In the genomic region with DNA sequence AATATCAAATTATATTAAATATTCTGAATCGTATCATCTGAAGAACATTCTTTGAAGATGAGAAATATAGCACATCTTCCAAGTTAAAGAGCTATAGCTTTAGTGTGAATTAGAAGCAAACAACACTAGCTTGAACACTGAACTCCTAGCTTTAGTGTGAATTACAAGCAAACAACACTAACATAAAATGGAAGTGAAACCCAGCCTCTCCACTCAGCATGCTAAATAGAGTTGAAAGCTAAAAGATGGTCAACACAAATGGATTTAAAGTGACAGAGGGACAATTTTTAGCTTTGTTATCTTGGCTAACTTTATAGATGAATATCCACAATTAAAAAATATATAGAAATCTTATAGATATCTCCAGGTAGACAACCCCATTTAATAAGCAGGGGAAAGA, we compare ENCODE assay signal across 27 cellular contexts. TPM values are rescaled to one million over a fixed set of nuclear protein-coding genes. Genes with fewer than 3 reads are reported as not detected.
"Had no signal": no experiment of that assay in that cellular context is flagged by ENCODE, and none has a peak within 500 bp of the region (broad histone marks: within the 10 kb centered on the region; RNA-seq: fewer than 3 reads in every experiment).

No MANE protein-coding gene starts in this region.

- FAIRE-seq: endometrium, endothelial cell of umbilical vein had no signal

- H3K4me3 ChIP-seq: body of pancreas, colonic mucosa, esophagus squamous epithelium, gastroesophageal sphincter, heart right ventricle had no signal

- H3K27ac ChIP-seq: body of pancreas, colonic mucosa, epithelial cell of prostate, esophagus squamous epithelium, gastroesophageal sphincter, heart right ventricle, VCaP had no signal

- H3K4me1 ChIP-seq: body of pancreas, colonic mucosa, esophagus squamous epithelium, gastroesophageal sphincter, heart right ventricle had no signal

- DNase-seq: activated CD4-positive, alpha-beta memory T cell treated with anti-CD3 and anti-CD28 coated beads, Interleukin-2, amount 10 ng/mL, durations not matched to agents 7 days and 5 days; activated CD4-positive, alpha-beta T cell treated with anti-CD3 and anti-CD28 coated beads for 1 hour; activated CD4-positive, alpha-beta T cell treated with anti-CD3 and anti-CD28 coated beads for 4 hours; activated CD4-positive, alpha-beta T cell treated with anti-CD3 and anti-CD28 coated beads, Interleukin-2, amount 10 ng/mL, durations not matched to agents 7 days and 5 days; activated CD4-positive, alpha-beta T cell treated with anti-CD3 and anti-CD28 coated beads, Interleukin-2, amount 50 U/mL, for 4 hours; activated effector memory CD4-positive, alpha-beta T cell treated with Interleukin-2 at 50 U/mL for 16 hours; activated gamma-delta T cell treated with Interleukin-2 at 50 U/mL for 16 hours; activated naive CD4-positive, alpha-beta T cell treated with anti-CD3 and anti-CD28 coated beads, Interleukin-2, amount 50 U/mL, for 16 hours; activated naive CD4-positive, alpha-beta T cell treated with Interleukin-2 at 50 U/mL for 16 hours; activated T-cell treated with anti-CD3 and anti-CD28 coated beads, Interleukin-2, amount 50 U/mL, for 4 hours; amniotic stem cell; aorta; body of pancreas; colonic mucosa; effector CD8-positive, alpha-beta T cell; esophagus squamous epithelium; foreskin melanocyte; heart right ventricle; T-helper 2 cell had no signal

- H3K9me3 ChIP-seq: body of pancreas, colonic mucosa, esophagus squamous epithelium, gastroesophageal sphincter had no signal

- H3K36me3 ChIP-seq: colonic mucosa, esophagus squamous epithelium, gastroesophageal sphincter, heart right ventricle had no signal

- H3K27me3 ChIP-seq: body of pancreas, colonic mucosa, esophagus squamous epithelium, gastroesophageal sphincter, heart right ventricle had no signal

RNA-seq across cellular contexts. Expression of gene KIF2B, which starts 4.5 kb away (rescaled TPM):
- polyA plus RNA-seq: adipose tissue, aorta, endothelial cell of umbilical vein, esophagus, fibroblast of lung, heart right ventricle had no signal
